ENCODE assay signal across 8 cellular contexts in genomic region chr5:176387384-176387925, GRCh38. TPM values are rescaled to one million over a fixed set of nuclear protein-coding genes. Genes with fewer than 3 reads are reported as not detected.
DNase-seq lines count a peak whose midpoint lies in the region; ATAC-seq and TF ChIP-seq lines count a peak whose summit lies in the region.

No MANE protein-coding gene starts in this region.

- no peak overlapping the region for H2AK5ac ChIP-seq in neuronal stem cell (ENCODE audit: low read depth, low read length)

- H3K27ac ChIP-seq in CD4-positive, alpha-beta memory T cell (ENCODE audit: low read depth, low read length) = peak overlapping the region; percentile 91
- H3K27ac ChIP-seq in neuronal stem cell (replicated peaks; ENCODE audit: low read length) = no peak overlapping the region

- H3K9ac ChIP-seq in NT2/D1 (ENCODE audit: insufficient read length, low read depth) = peak overlapping the region; percentile 90
- H3K9ac ChIP-seq in neuronal stem cell (ENCODE audit: low read depth, low read length, poor library complexity) = no peak overlapping the region

- peak overlapping the region; percentile 92 for H2AFZ ChIP-seq in neuronal stem cell (ENCODE audit: low read length)

- no CpG with 5 or more reads among the region's 8 CpGs for WGBS in neuronal stem cell (ENCODE audit: extremely low coverage in 2 of 2, insufficient read length in 2 of 2, insufficient replicate concordance in 1 of 2), 2 donors

- no peak overlapping the region for H4K91ac ChIP-seq in neuronal stem cell (ENCODE audit: low read depth, low read length, poor library complexity)

- peaks cover 0 to 1% (median 0%) of the 10 kb centered on the region in 8 donors for H3K9me3 Mint-ChIP-seq in CD4-positive, alpha-beta memory T cell
- H3K9me3 Mint-ChIP-seq in endothelial cell (ENCODE audit: unreplicated experiment) = no peaks in the 10 kb centered on the region

- H3K4me3 Mint-ChIP-seq in CD4-positive, alpha-beta memory T cell = peak overlapping the region; percentile 95 to 100 (median 97)
- peak overlapping the region; percentile 98 for H3K4me3 Mint-ChIP-seq in endothelial cell (ENCODE audit: unreplicated experiment)

- no peak for ATAC-seq in HG03520 (IDR thresholded peaks at IDR 0.05; ENCODE audit: unreplicated experiment)

- H3K23ac ChIP-seq in neuronal stem cell (ENCODE audit: low read depth, low read length, poor library complexity) = no peak overlapping the region

- H2BK15ac ChIP-seq in neuronal stem cell (ENCODE audit: low read length) = no peak overlapping the region

- no peaks in the 10 kb centered on the region for H3K9me3 ChIP-seq in CD4-positive, alpha-beta memory T cell (ENCODE audit: control insufficient read depth in 1 of 2, low read length in 2 of 2)
- H3K9me3 ChIP-seq in NT2/D1 (ENCODE audit: insufficient read depth, low read length) (no peaks in the 10 kb centered on the region), neuronal stem cell (replicated peaks in 1 of 2; ENCODE audit: control insufficient read depth in 2 of 2, insufficient read depth in 1 of 2, low read depth in 1 of 2, low read length in 2 of 2) (no peaks in the 10 kb centered on the region)

- H3K27me3 Mint-ChIP-seq in CD4-positive, alpha-beta memory T cell = no peaks in the 10 kb centered on the region
- peaks cover 5% of the 10 kb centered on the region for H3K27me3 Mint-ChIP-seq in endothelial cell (ENCODE audit: unreplicated experiment)

- intact Hi-C loops in CD4-positive, alpha-beta memory T cell (cut with micrococcal nuclease) = no loop called here

- peaks cover 3% of the 10 kb centered on the region for H3K79me1 ChIP-seq in neuronal stem cell (ENCODE audit: low read depth, low read length)

- H3K27ac Mint-ChIP-seq in CD4-positive, alpha-beta memory T cell = peak overlapping the region; percentile 93 to 100 (median 100)
- peak overlapping the region; percentile 88 for H3K27ac Mint-ChIP-seq in endothelial cell (ENCODE audit: unreplicated experiment)

- peak overlapping the region; percentile 90 to 99 for H3K4me3 ChIP-seq in CD4-positive, alpha-beta memory T cell (ENCODE audit: low read length in 2 of 2)
- H3K4me3 ChIP-seq in NT2/D1 (ENCODE audit: insufficient read length, low read depth) = peak overlapping the region; percentile 90
- H3K4me3 ChIP-seq in neuronal stem cell (ENCODE audit: low read length in 2 of 2) = peak overlapping the region; percentile 46 to 84

- H2BK5ac ChIP-seq in neuronal stem cell (ENCODE audit: low read length) = no peak overlapping the region

- no peaks in the 10 kb centered on the region for H3K27me3 ChIP-seq in CD4-positive, alpha-beta memory T cell (ENCODE audit: insufficient read depth, low read length)
- no peaks in the 10 kb centered on the region for H3K27me3 ChIP-seq in NT2/D1 (ENCODE audit: insufficient read depth, insufficient read length)
- no peaks in the 10 kb centered on the region for H3K27me3 ChIP-seq in neuronal stem cell (ENCODE audit: control insufficient read depth in 3 of 3, insufficient read depth in 3 of 3, low read depth in 1 of 3, low read length in 3 of 3)

- TF ChIP-seq CTCF in endothelial cell (IDR thresholded peaks at IDR 0.05; ENCODE audit: unreplicated experiment) = no peak

- CTCF ChIA-PET in CD4-positive, alpha-beta memory T cell (lab: Charles Lee; ENCODE audit: partially characterized antibody) = interaction anchor here (1.0 to 1.1 kb wide), 2 partner anchors 186 to 273 kb away, joined by 3 read pairs; no protein-coding TSS in a partner anchor

- H3K14ac ChIP-seq in neuronal stem cell (ENCODE audit: low read length) = no peak overlapping the region

- H3K4me2 ChIP-seq in neuronal stem cell (ENCODE audit: insufficient read depth, low read length, poor library complexity, severe bottlenecking) = peak overlapping the region; percentile 98

- peaks cover 17 to 45% (median 30%) of the 10 kb centered on the region in 4 donors for H3K4me1 Mint-ChIP-seq in CD4-positive, alpha-beta memory T cell
- peaks cover 14% of the 10 kb centered on the region for H3K4me1 Mint-ChIP-seq in endothelial cell (ENCODE audit: unreplicated experiment)

- peaks cover 20 to 71% of the 10 kb centered on the region in 2 donors for H3K36me3 Mint-ChIP-seq in CD4-positive, alpha-beta memory T cell
- peaks cover 11% of the 10 kb centered on the region for H3K36me3 Mint-ChIP-seq in endothelial cell (ENCODE audit: low read depth, unreplicated experiment)

- peaks cover 38% of the 10 kb centered on the region for H3K36me3 ChIP-seq in CD4-positive, alpha-beta memory T cell (ENCODE audit: insufficient read depth, low read length)
- H3K36me3 ChIP-seq in NT2/D1 (ENCODE audit: insufficient read depth, insufficient read length, low read length) (peaks cover 71% of the 10 kb centered on the region), neuronal stem cell (replicated peaks in 1 of 2; ENCODE audit: control insufficient read depth in 2 of 2, insufficient read depth in 2 of 2, low read length in 2 of 2) (peaks cover 19 to 67% of the 10 kb centered on the region in 2 donors)

- H3K4ac ChIP-seq in neuronal stem cell (ENCODE audit: low read length) = no peak overlapping the region

- no peak overlapping the region for H3K18ac ChIP-seq in neuronal stem cell (ENCODE audit: low read length)

- no peak overlapping the region for H4K8ac ChIP-seq in neuronal stem cell (ENCODE audit: low read depth, low read length)

- no peak for DNase-seq in CD4-positive, alpha-beta memory T cell
- no peak for DNase-seq in NT2/D1 (ENCODE audit: low read depth, low spot score)
- no peak for DNase-seq in endothelial cell (ENCODE audit: low spot score)
- DNase-seq in neuronal stem cell (ENCODE audit: low spot score) = no peak
- DNase-seq in amniotic stem cell (lab: John Stamatoyannopoulos, UW) = no peak
- DNase-seq in amygdala (lab: John Stamatoyannopoulos, UW) = no peak
- no peak for DNase-seq in NCI-H526 (lab: John Stamatoyannopoulos, UW)

- POLR2A ChIA-PET in CD4-positive, alpha-beta memory T cell (lab: Charles Lee; ENCODE audit: partially characterized antibody) = interaction anchor here (0.7 to 2.5 kb wide), 5 partner anchors 10 to 909 kb away, joined by 3 to 40 read pairs (median 5); partner anchors contain the start of genes KIAA1191, RNF44 and SFXN1

- no peak overlapping the region for H2BK12ac ChIP-seq in neuronal stem cell (ENCODE audit: low read length)

- H2BK120ac ChIP-seq in neuronal stem cell (ENCODE audit: low read depth, low read length) = no peak overlapping the region

- H3K4me1 ChIP-seq in CD4-positive, alpha-beta memory T cell (ENCODE audit: insufficient read depth, low read length) = peaks cover 33% of the 10 kb centered on the region
- H3K4me1 ChIP-seq in NT2/D1 (ENCODE audit: insufficient read depth, insufficient read length) = peaks cover 7% of the 10 kb centered on the region
- H3K4me1 ChIP-seq in neuronal stem cell (ENCODE audit: control insufficient read depth in 2 of 2, insufficient read depth in 1 of 2, low read depth in 1 of 2, low read length in 2 of 2) = peaks cover 1 to 10% of the 10 kb centered on the region in 2 donors

RNA-seq across cellular contexts. Expression of gene NOP16, which starts 0.9 kb away (rescaled TPM):
- 10 to 100 TPM; 16.9 to 19.4 TPM for total RNA-seq in CD4-positive, alpha-beta memory T cell
- 10 to 100 TPM; 19.3 to 46.3 TPM for polyA plus RNA-seq in CD4-positive, alpha-beta memory T cell
- total RNA-seq in endothelial cell (ENCODE audit: unreplicated experiment) = 11.9 TPM
- 11.9 TPM for polyA plus RNA-seq in neuronal stem cell (2013, experiment 1 of 2)
- 11.7 TPM for polyA plus RNA-seq in neuronal stem cell (2013, experiment 2 of 2)

RNA-seq across cellular contexts. Expression of gene HIGD2A, which starts 1.1 kb away (rescaled TPM):
- 10 to 100 TPM; 81.3 to 83.4 TPM for total RNA-seq in CD4-positive, alpha-beta memory T cell
- polyA plus RNA-seq in CD4-positive, alpha-beta memory T cell = 100 to 1,000 TPM; 191 to 224 TPM
- 88.3 TPM for total RNA-seq in endothelial cell (ENCODE audit: unreplicated experiment)
- polyA plus RNA-seq in neuronal stem cell (2013, experiment 1 of 2) = 247 TPM
- polyA plus RNA-seq in neuronal stem cell (2013, experiment 2 of 2) = 237 TPM

RNA-seq across cellular contexts. Expression of gene ARL10, which starts 22.2 kb away (rescaled TPM):
- 10 to 100 TPM; 14.7 to 17.9 TPM for total RNA-seq in CD4-positive, alpha-beta memory T cell
- 1 to 10 TPM in 1 of 2 donors, under 1 TPM in 1; 0.60 to 1.2 TPM for polyA plus RNA-seq in CD4-positive, alpha-beta memory T cell
- total RNA-seq in endothelial cell (ENCODE audit: unreplicated experiment) = 14.5 TPM
- polyA plus RNA-seq in neuronal stem cell (2013, experiment 1 of 2) = 8.4 TPM
- polyA plus RNA-seq in neuronal stem cell (2013, experiment 2 of 2) = 8.8 TPM

RNA-seq across cellular contexts. Expression of gene KIAA1191, which starts 25.9 kb away (rescaled TPM):
- 10 to 100 TPM; 73.3 to 76.6 TPM for total RNA-seq in CD4-positive, alpha-beta memory T cell
- polyA plus RNA-seq in CD4-positive, alpha-beta memory T cell = 10 to 100 TPM; 53.6 to 71.5 TPM
- 122 TPM for total RNA-seq in endothelial cell (ENCODE audit: unreplicated experiment)
- 142 TPM for polyA plus RNA-seq in neuronal stem cell (2013, experiment 1 of 2)
- 141 TPM for polyA plus RNA-seq in neuronal stem cell (2013, experiment 2 of 2)

RNA-seq across cellular contexts. Expression of gene CLTB, which starts 28.9 kb away (rescaled TPM):
- total RNA-seq in CD4-positive, alpha-beta memory T cell = 10 to 100 TPM; 34.8 to 40.5 TPM
- polyA plus RNA-seq in CD4-positive, alpha-beta memory T cell = 10 to 100 TPM; 64.3 to 76.6 TPM
- total RNA-seq in endothelial cell (ENCODE audit: unreplicated experiment) = 35.2 TPM
- polyA plus RNA-seq in neuronal stem cell (2013, experiment 1 of 2) = 21.0 TPM
- 20.3 TPM for polyA plus RNA-seq in neuronal stem cell (2013, experiment 2 of 2)
